In the genomic region with DNA sequence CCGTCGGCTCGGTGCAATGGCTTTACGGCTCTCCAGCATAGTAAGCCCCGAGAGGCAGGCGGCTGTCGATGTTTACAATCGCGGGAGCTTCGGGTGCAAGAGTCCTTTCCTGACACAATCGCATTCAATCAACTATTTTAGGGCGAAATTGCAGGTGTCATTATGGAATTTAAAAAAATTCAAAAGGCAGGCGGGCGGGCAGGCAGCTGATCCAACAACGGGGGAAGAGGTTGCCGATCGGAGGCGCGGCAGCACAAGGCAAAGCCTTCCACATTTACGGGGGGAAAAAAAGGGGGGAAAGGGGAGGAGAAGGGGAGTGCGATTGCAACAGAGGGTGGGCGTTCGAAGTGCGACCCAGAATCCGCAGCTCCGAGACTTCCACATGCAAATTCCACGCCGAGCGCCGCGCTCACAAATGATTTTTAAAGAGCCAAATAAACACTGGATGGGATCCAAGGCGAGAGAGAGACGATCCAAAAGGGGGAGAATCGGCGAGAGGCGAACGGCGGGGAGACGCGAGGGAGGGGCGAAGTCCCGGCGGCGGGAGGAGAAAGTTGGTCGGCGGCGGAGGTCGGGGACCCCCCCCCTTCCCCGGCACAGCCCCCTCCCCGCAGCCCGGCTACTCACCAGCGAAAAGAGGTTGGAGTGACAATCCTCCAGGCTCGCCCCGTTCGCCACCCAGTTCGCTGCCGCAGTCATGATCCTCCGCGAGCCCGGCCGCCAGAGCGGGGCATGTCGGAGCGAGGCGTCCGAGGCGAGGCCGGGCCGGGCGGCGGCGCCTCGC, we compare ENCODE assay signal across 8 cellular contexts. TPM values are rescaled to one million over a fixed set of nuclear protein-coding genes. Genes with fewer than 3 reads are reported as not detected.
A peak's percentile ranks its signal among the peaks of the same experiment; 100 is the strongest.
DNase-seq lines count a peak whose midpoint lies in the region; ATAC-seq and TF ChIP-seq lines count a peak whose summit lies in the region.

No MANE protein-coding gene starts in this region.

- intact Hi-C loops in Caco-2 (cut with micrococcal nuclease; ENCODE audit: unreplicated experiment) (loop anchor here (2.0 to 10.0 kb wide), 5 partner anchors 106 to 421 kb away; no protein-coding TSS in a partner anchor), testis (cut with DNase I; ENCODE audit: low total_unique reads) (no loop called here)

- DNase-seq in Caco-2 (peak; percentile 75 to 77), SHP77 (lab: John Stamatoyannopoulos, UW) (peak; percentile 38 to 74), foreskin melanocyte (peak; percentile 45), neural progenitor cell (ENCODE audit: low spot score) (peak; percentile 89), testis (peak; percentile 77)
- peak; percentile 17 to 71 (median 29) for DNase-seq in activated naive CD4-positive, alpha-beta T cell (lab: John Stamatoyannopoulos, UW)

- H3K9ac ChIP-seq in neural progenitor cell = peak overlapping the region; percentile 49

- H3K9me3 Mint-ChIP-seq in Caco-2 (ENCODE audit: unreplicated experiment) = no peaks in the 10 kb centered on the region
- peaks cover 0 to under 1% (median 0%) of the 10 kb centered on the region in 3 donors for H3K9me3 Mint-ChIP-seq in IgD-negative memory B cell
- peaks cover 1% of the 10 kb centered on the region for H3K9me3 Mint-ChIP-seq in neural progenitor cell

- H3K36me3 ChIP-seq in Caco-2 (ENCODE audit: control insufficient read depth, insufficient read depth, low read length) = no peaks in the 10 kb centered on the region
- no peaks in the 10 kb centered on the region for H3K36me3 ChIP-seq in neural progenitor cell
- no peaks in the 10 kb centered on the region for H3K36me3 ChIP-seq in testis (ENCODE audit: low read depth, missing control alignments)

- H3K4me3 Mint-ChIP-seq in Caco-2 (ENCODE audit: unreplicated experiment) (peak overlapping the region; percentile 83), IgD-negative memory B cell (peak overlapping the region; percentile 97 to 99 (median 98)), neural progenitor cell (peak overlapping the region; percentile 94)

- H3K4me1 Mint-ChIP-seq in Caco-2 (ENCODE audit: low read depth, unreplicated experiment) (peaks cover 23% of the 10 kb centered on the region), IgD-negative memory B cell (peaks cover 32 to 47% (median 33%) of the 10 kb centered on the region in 3 donors), neural progenitor cell (peaks cover 37% of the 10 kb centered on the region)

- H3K27me3 ChIP-seq in Caco-2 (replicated peaks; ENCODE audit: control insufficient read depth, insufficient read depth, low read length) (no peaks in the 10 kb centered on the region), neural progenitor cell (no peaks in the 10 kb centered on the region), testis (no peaks in the 10 kb centered on the region)

- peak; percentile 35 for ATAC-seq in GM21528 (IDR thresholded peaks at IDR 0.05; ENCODE audit: low FRiP score, unreplicated experiment)

- H3K27me3 Mint-ChIP-seq in Caco-2 (ENCODE audit: insufficient read depth, unreplicated experiment) (no peaks in the 10 kb centered on the region), IgD-negative memory B cell (no peaks in the 10 kb centered on the region), neural progenitor cell (ENCODE audit: insufficient read depth, low read depth) (peaks cover 10% of the 10 kb centered on the region)

- no peaks in the 10 kb centered on the region for H3K9me3 ChIP-seq in Caco-2
- no peaks in the 10 kb centered on the region for H3K9me3 ChIP-seq in neural progenitor cell (ENCODE audit: low read depth)
- no peaks in the 10 kb centered on the region for H3K9me3 ChIP-seq in testis

- H3K27ac ChIP-seq in neural progenitor cell (peak overlapping the region; percentile 72), testis (peak overlapping the region; percentile 66 to 98)

- H2AFZ ChIP-seq in neural progenitor cell (replicated peaks) = peak overlapping the region; percentile 66

- 0 to 1% methylated on average over 52 to 72 of the region's 73 CpGs for WGBS in testis, 2 donors

- H3K4me1 ChIP-seq in Caco-2 = peaks cover 13% of the 10 kb centered on the region; the same call in 1 of the 2 replicates
- peaks cover 41% of the 10 kb centered on the region for H3K4me1 ChIP-seq in neural progenitor cell
- H3K4me1 ChIP-seq in testis = peaks cover 6% of the 10 kb centered on the region

- CTCF ChIA-PET in Caco-2 (lab: Charles Lee) = interaction anchor here (0.6 to 0.8 kb wide), 3 partner anchors 87 to 336 kb away, joined by 3 read pairs; no protein-coding TSS in a partner anchor

- H3K4me3 ChIP-seq in Caco-2 (ENCODE audit: low read depth, low read length) (peak overlapping the region; percentile 81), neural progenitor cell (peak overlapping the region; percentile 97), testis (peak overlapping the region; percentile 71 to 80)

- H3K4me2 ChIP-seq in neural progenitor cell = peak overlapping the region; percentile 93

- POLR2A ChIA-PET in Caco-2 (lab: Charles Lee) = no interaction called here

- H4K20me1 ChIP-seq in neural progenitor cell (ENCODE audit: low read depth) = peaks cover 41% of the 10 kb centered on the region

- peaks cover 54% of the 10 kb centered on the region for H3K79me2 ChIP-seq in neural progenitor cell (ENCODE audit: low read depth)

- H3F3A ChIP-seq in neural progenitor cell (ENCODE audit: low read depth) = peaks cover 27% of the 10 kb centered on the region

- H3K36me3 Mint-ChIP-seq in Caco-2 (ENCODE audit: insufficient read depth, unreplicated experiment) (peaks cover 8% of the 10 kb centered on the region), IgD-negative memory B cell (no peaks in the 10 kb centered on the region), neural progenitor cell (peaks cover 1% of the 10 kb centered on the region)

- no TSS peak for BruUV-seq in Caco-2 (replicated peaks; lab: Mats Ljungman, UMichigan)

- no peak for TF ChIP-seq POLR2A in testis (IDR thresholded peaks at IDR 0.05)

- H3K27ac Mint-ChIP-seq in Caco-2 (ENCODE audit: unreplicated experiment) (peak overlapping the region; percentile 92), IgD-negative memory B cell (peak overlapping the region; percentile 77 to 96 (median 95)), neural progenitor cell (peak overlapping the region; percentile 74)

- TF ChIP-seq CTCF in Caco-2 (IDR thresholded peaks at IDR 0.05; ENCODE audit: insufficient read depth in 1 of 2, low read depth in 1 of 2, low read length in 1 of 2, severe bottlenecking in 1 of 2, unreplicated experiment in 1 of 2) = no peak
- no peak for TF ChIP-seq CTCF in neural progenitor cell (IDR thresholded peaks at IDR 0.05)
- no peak for TF ChIP-seq CTCF in testis (IDR thresholded peaks at IDR 0.05)

RNA-seq across cellular contexts. Expression of a gene that starts 0.9 kb away (rescaled TPM):
- total RNA-seq in Caco-2 (2022) (160 and 168 TPM in 2 replicates), neural progenitor cell (ENCODE audit: low replicate concordance) (122 and 149 TPM in 2 replicates), testis (100 to 1,000 TPM; 133 to 173 TPM)
- polyA plus RNA-seq in IgD-negative memory B cell (10.7 TPM), testis (ENCODE audit: insufficient read depth, low read depth, low replicate concordance) (56.4 TPM)

Comparison
In these comparisons a context has a peak if more than half of its experiments do, and no peak if none do; other contexts are left out.
1. Peak in every context shown above with its lines: DNase-seq, ATAC-seq, H3K4me3 ChIP-seq and H3K27ac ChIP-seq.
2. DNase-seq: peak in every context shown above with its lines; median percentile 89 in neural progenitor cell; 77 in testis; 76 in Caco-2; 56 in SHP77; 45 in foreskin melanocyte; 29 in activated naive CD4-positive, alpha-beta T cell.